ENCODE assay signal across 1 cellular context in genomic region chr1:84225636-84226035, GRCh38.
TF ChIP-seq lines count a peak whose summit lies in the region.

No MANE protein-coding gene starts in this region.

TF ChIP-seq in GM23338, 12 proteins besides CTCF, POLR2A, EP300 and RAD21:
- TF ChIP-seq, protein P1, sequence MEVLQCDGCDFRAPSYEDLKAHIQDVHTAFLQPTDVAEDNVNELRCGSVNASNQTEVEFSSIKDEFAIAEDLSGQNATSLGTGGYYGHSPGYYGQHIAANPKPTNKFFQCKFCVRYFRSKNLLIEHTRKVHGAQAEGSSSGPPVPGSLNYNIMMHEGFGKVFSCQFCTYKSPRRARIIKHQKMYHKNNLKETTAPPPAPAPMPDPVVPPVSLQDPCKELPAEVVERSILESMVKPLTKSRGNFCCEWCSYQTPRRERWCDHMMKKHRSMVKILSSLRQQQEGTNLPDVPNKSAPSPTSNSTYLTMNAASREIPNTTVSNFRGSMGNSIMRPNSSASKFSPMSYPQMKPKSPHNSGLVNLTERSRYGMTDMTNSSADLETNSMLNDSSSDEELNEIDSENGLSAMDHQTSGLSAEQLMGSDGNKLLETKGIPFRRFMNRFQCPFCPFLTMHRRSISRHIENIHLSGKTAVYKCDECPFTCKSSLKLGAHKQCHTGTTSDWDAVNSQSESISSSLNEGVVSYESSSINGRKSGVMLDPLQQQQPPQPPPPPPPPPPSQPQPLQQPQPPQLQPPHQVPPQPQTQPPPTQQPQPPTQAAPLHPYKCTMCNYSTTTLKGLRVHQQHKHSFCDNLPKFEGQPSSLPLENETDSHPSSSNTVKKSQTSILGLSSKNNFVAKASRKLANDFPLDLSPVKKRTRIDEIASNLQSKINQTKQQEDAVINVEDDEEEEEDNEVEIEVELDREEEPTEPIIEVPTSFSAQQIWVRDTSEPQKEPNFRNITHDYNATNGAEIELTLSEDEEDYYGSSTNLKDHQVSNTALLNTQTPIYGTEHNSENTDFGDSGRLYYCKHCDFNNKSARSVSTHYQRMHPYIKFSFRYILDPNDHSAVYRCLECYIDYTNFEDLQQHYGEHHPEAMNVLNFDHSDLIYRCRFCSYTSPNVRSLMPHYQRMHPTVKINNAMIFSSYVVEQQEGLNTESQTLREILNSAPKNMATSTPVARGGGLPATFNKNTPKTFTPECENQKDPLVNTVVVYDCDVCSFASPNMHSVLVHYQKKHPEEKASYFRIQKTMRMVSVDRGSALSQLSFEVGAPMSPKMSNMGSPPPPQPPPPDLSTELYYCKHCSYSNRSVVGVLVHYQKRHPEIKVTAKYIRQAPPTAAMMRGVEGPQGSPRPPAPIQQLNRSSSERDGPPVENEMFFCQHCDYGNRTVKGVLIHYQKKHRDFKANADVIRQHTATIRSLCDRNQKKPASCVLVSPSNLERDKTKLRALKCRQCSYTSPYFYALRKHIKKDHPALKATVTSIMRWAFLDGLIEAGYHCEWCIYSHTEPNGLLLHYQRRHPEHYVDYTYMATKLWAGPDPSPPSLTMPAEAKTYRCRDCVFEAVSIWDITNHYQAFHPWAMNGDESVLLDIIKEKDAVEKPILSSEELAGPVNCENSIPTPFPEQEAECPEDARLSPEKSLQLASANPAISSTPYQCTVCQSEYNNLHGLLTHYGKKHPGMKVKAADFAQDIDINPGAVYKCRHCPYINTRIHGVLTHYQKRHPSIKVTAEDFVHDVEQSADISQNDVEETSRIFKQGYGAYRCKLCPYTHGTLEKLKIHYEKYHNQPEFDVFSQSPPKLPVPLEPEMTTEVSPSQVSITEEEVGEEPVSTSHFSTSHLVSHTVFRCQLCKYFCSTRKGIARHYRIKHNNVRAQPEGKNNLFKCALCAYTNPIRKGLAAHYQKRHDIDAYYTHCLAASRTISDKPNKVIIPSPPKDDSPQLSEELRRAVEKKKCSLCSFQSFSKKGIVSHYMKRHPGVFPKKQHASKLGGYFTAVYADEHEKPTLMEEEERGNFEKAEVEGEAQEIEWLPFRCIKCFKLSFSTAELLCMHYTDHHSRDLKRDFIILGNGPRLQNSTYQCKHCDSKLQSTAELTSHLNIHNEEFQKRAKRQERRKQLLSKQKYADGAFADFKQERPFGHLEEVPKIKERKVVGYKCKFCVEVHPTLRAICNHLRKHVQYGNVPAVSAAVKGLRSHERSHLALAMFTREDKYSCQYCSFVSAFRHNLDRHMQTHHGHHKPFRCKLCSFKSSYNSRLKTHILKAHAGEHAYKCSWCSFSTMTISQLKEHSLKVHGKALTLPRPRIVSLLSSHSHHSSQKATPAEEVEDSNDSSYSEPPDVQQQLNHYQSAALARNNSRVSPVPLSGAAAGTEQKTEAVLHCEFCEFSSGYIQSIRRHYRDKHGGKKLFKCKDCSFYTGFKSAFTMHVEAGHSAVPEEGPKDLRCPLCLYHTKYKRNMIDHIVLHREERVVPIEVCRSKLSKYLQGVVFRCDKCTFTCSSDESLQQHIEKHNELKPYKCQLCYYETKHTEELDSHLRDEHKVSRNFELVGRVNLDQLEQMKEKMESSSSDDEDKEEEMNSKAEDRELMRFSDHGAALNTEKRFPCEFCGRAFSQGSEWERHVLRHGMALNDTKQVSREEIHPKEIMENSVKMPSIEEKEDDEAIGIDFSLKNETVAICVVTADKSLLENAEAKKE (CRISPR knock-in tag; IDR thresholded peaks at IDR 0.05): no peak
- no peak for TF ChIP-seq ZNF114 (CRISPR knock-in tag; IDR thresholded peaks at IDR 0.05)
- no peak for TF ChIP-seq POLR2AphosphoS5 (IDR thresholded peaks at IDR 0.05; ENCODE audit: low read depth)
- TF ChIP-seq EZH2phosphoT487 (IDR thresholded peaks at IDR 0.05; ENCODE audit: unreplicated experiment): no peak
- TF ChIP-seq ETS1 (IDR thresholded peaks at IDR 0.05): no peak
- TF ChIP-seq NANOG (IDR thresholded peaks at IDR 0.05; ENCODE audit: borderline replicate concordance): no peak
- no peak for TF ChIP-seq EZH2 (IDR thresholded peaks at IDR 0.05; ENCODE audit: low read depth, unreplicated experiment)
- TF ChIP-seq JUNB (IDR thresholded peaks at IDR 0.05; ENCODE audit: unreplicated experiment): no peak
- no peak for TF ChIP-seq CREB1 (CRISPR knock-in tag; IDR thresholded peaks at IDR 0.05; ENCODE audit: low read depth)
- no peak for TF ChIP-seq STAT1 (IDR thresholded peaks at IDR 0.05; ENCODE audit: unreplicated experiment)
- TF ChIP-seq, protein P2, sequence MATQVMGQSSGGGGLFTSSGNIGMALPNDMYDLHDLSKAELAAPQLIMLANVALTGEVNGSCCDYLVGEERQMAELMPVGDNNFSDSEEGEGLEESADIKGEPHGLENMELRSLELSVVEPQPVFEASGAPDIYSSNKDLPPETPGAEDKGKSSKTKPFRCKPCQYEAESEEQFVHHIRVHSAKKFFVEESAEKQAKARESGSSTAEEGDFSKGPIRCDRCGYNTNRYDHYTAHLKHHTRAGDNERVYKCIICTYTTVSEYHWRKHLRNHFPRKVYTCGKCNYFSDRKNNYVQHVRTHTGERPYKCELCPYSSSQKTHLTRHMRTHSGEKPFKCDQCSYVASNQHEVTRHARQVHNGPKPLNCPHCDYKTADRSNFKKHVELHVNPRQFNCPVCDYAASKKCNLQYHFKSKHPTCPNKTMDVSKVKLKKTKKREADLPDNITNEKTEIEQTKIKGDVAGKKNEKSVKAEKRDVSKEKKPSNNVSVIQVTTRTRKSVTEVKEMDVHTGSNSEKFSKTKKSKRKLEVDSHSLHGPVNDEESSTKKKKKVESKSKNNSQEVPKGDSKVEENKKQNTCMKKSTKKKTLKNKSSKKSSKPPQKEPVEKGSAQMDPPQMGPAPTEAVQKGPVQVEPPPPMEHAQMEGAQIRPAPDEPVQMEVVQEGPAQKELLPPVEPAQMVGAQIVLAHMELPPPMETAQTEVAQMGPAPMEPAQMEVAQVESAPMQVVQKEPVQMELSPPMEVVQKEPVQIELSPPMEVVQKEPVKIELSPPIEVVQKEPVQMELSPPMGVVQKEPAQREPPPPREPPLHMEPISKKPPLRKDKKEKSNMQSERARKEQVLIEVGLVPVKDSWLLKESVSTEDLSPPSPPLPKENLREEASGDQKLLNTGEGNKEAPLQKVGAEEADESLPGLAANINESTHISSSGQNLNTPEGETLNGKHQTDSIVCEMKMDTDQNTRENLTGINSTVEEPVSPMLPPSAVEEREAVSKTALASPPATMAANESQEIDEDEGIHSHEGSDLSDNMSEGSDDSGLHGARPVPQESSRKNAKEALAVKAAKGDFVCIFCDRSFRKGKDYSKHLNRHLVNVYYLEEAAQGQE (IDR thresholded peaks at IDR 0.05; ENCODE audit: unreplicated experiment): no peak
